ENCODE assay signal across 8 cellular contexts in genomic region chr7:72493850-72494661, GRCh38.
DNase-seq lines count a peak whose midpoint lies in the region; ATAC-seq and TF ChIP-seq lines count a peak whose summit lies in the region.

No MANE protein-coding gene starts in this region.

- peaks cover 13% of the 10 kb centered on the region for H3K9me3 Mint-ChIP-seq in chondrocyte (ENCODE audit: low read depth)

- DNase-seq in AG08395 (ENCODE audit: low spot score) = peak; percentile 31
- peak; percentile 71 for DNase-seq in GM13976 (ENCODE audit: low spot score)
- peak; percentile 82 for DNase-seq in NCI-H146 (lab: John Stamatoyannopoulos, UW)
- peak; percentile 30 for DNase-seq in UCSD-AML1 (lab: John Stamatoyannopoulos, UW; ENCODE audit: unreplicated experiment)
- no peak for DNase-seq in chondrocyte (ENCODE audit: low spot score)
- peak; percentile 68 for DNase-seq in left lobe of liver (ENCODE audit: low spot score)
- peak; percentile 38 for DNase-seq in stimulated activated CD8-positive, alpha-beta memory T cell treated with anti-CD3 and anti-CD28 coated beads, Interleukin-15, amount 100 ng/mL, for 24 hours (ENCODE audit: low read depth)

- no peak overlapping the region for H3K4me3 Mint-ChIP-seq in chondrocyte (ENCODE audit: unreplicated experiment)

- H3K4me1 Mint-ChIP-seq in chondrocyte (ENCODE audit: low read depth) = no peaks in the 10 kb centered on the region

- peaks cover 8% of the 10 kb centered on the region for H3K36me3 Mint-ChIP-seq in chondrocyte (ENCODE audit: low read depth)

- in situ Hi-C loops in GM13976 (cut with MboI; ENCODE audit: low sequenced_read_pairs, unreplicated experiment) = loop anchor here (25.0 kb wide), 1 partner anchor 732 kb away; no protein-coding TSS in a partner anchor

- no peak overlapping the region for H3K27ac Mint-ChIP-seq in chondrocyte (ENCODE audit: unreplicated experiment)

- ATAC-seq in left lobe of liver (peak; percentile 96), HG03025 (IDR thresholded peaks at IDR 0.05; ENCODE audit: low FRiP score, unreplicated experiment) (no peak)

- H3K27me3 Mint-ChIP-seq in chondrocyte (ENCODE audit: low read depth) = peaks cover 7% of the 10 kb centered on the region

- TF ChIP-seq CTCF in GM13976 (IDR thresholded peaks at IDR 0.05; ENCODE audit: borderline replicate concordance, control extremely low read depth, extremely low read depth, insufficient read depth, missing control alignments) (peak; percentile 75), chondrocyte (IDR thresholded peaks at IDR 0.05) (peak; percentile 86)
